ENCODE assay signal across 8 cellular contexts in the genomic region with DNA sequence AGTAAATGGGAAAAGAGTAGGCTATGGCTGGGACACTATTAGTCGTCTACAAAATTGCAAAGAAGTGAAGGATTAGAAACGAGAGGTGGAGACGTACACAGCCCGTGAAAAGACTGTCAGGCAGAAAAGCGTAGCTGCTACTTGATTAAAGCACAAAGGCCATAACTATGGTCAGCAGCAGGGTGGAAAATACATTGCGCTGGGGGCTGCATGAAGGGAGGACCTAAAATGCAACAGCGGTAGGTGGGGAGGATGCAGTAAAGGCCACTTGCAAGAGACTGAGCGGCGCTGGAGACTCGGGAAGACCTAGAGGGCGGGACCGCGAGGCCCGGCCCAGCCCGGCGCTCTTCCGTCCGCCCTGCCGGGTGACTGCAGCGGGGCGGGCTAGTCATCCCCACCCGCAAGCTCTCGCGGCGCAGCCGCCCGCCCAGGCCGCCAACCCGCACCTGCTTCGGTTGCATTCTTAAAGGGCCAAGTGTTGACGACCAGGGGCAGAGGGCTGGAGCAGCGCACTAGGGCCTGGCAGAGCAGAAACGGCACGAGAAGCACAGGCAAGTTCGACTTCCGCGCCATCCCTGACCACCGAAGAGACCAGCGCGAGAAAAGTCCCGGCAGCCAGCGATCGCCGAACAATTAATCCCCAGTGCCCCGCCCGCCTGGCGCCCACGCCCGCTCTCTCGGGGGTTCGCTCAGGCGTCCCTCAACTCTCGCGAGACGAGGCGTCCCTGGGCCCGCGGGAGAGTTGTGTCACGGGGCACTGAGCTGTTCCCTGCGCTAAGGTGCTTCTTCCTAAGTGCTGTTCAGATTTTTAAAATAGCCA. TPM values are rescaled to one million over a fixed set of nuclear protein-coding genes. Genes with fewer than 3 reads are reported as not detected.
A peak's percentile ranks its signal among the peaks of the same experiment; 100 is the strongest.
DNase-seq lines count a peak whose midpoint lies in the region; ATAC-seq and TF ChIP-seq lines count a peak whose summit lies in the region.

A gene (minus strand): TSS at position 635 of the 820 bp plus-strand sequence. CDS start 62 bp downstream, at position 573.

- peak; percentile 87 for ATAC-seq in GM21390 (IDR thresholded peaks at IDR 0.05; ENCODE audit: unreplicated experiment)

- peak within 1 kb of the TSS; percentile 78 for H3K4me3 Mint-ChIP-seq in Calu3 (ENCODE audit: low read depth, unreplicated experiment)

- peaks cover 13% of the 10 kb centered on the region; the same call in 1 of the 2 replicates for H3K79me2 ChIP-seq in OCI-LY7 (ENCODE audit: insufficient read depth, low read depth, low read length)

- H3K9me3 ChIP-seq in HUES48 (ENCODE audit: control insufficient read depth, insufficient read depth, low read length) (no peaks in the 10 kb centered on the region), OCI-LY7 (ENCODE audit: low read length) (no peaks in the 10 kb centered on the region), mononuclear cell (ENCODE audit: low read depth, low read length) (no peaks in the 10 kb centered on the region)

- H3K27me3 ChIP-seq in HUES48 (ENCODE audit: control insufficient read depth, insufficient read depth, low read length): no peaks in the 10 kb centered on the region
- H3K27me3 ChIP-seq in mononuclear cell (ENCODE audit: insufficient read depth, low read length): no peaks in the 10 kb centered on the region

- intact Hi-C loops in Calu3 (cut with micrococcal nuclease; ENCODE audit: unreplicated experiment) (loop anchor here (2.0 to 5.0 kb wide), 4 partner anchors 29 to 105 kb away; no protein-coding TSS in a partner anchor), OCI-LY7 (cut with micrococcal nuclease; ENCODE audit: unreplicated experiment) (loop anchor here (1.0 kb wide), 1 partner anchor 132 kb away; no protein-coding TSS in a partner anchor)

- H3K4me2 ChIP-seq in OCI-LY7 (ENCODE audit: low read length): peak within 1 kb of the TSS; percentile 84

- no peaks in the 10 kb centered on the region for H3K27me3 Mint-ChIP-seq in Calu3 (ENCODE audit: unreplicated experiment)

- CTCF ChIA-PET in Calu3 (lab: Charles Lee) (interaction anchor here (1.3 to 1.4 kb wide), 2 partner anchors 11 to 42 kb away, joined by 3 to 5 read pairs; no protein-coding TSS in a partner anchor), OCI-LY7 (lab: Charles Lee; ENCODE audit: unreplicated experiment) (interaction anchor here (0.8 kb wide), 1 partner anchor 152 kb away, joined by 3 read pairs; no protein-coding TSS in a partner anchor)

- peaks cover 23% of the 10 kb centered on the region for H3K36me3 Mint-ChIP-seq in Calu3 (ENCODE audit: insufficient read depth, unreplicated experiment)

- peak within 1 kb of the TSS; percentile 98 for H2AFZ ChIP-seq in OCI-LY7 (ENCODE audit: low read length)

- no peaks in the 10 kb centered on the region for H3K4me1 Mint-ChIP-seq in Calu3 (ENCODE audit: low read depth, unreplicated experiment)

- no peaks in the 10 kb centered on the region for H3K9me3 Mint-ChIP-seq in Calu3 (ENCODE audit: low read depth, unreplicated experiment)

- H3K27ac Mint-ChIP-seq in Calu3 (ENCODE audit: unreplicated experiment): peak within 1 kb of the TSS; percentile 78

- H3K9ac ChIP-seq in HUES48 (ENCODE audit: low read depth, low read length): peak within 1 kb of the TSS; percentile 93

- POLR2A ChIA-PET in OCI-LY7 (lab: Charles Lee): interaction anchor here (0.5 to 2.9 kb wide), 14 partner anchors 8 to 1116 kb away, joined by 3 to 27 read pairs (median 4); a partner anchor contains a TSS

- H3K4me1 ChIP-seq in HUES48 (ENCODE audit: control insufficient read depth, insufficient read depth, low read length) (peaks cover 21% of the 10 kb centered on the region), OCI-LY7 (ENCODE audit: insufficient read depth, low read length, poor library complexity, severe bottlenecking) (peaks cover 17% of the 10 kb centered on the region), mononuclear cell (ENCODE audit: insufficient read depth, low read length) (peaks cover 15% of the 10 kb centered on the region)

- no peaks in the 10 kb centered on the region for H4K20me1 ChIP-seq in OCI-LY7 (ENCODE audit: insufficient read depth, low read length)

- no peaks in the 10 kb centered on the region for H3K9me2 ChIP-seq in OCI-LY7 (ENCODE audit: insufficient read depth, low read length)

- TF ChIP-seq CTCF in Calu3 (IDR thresholded peaks at IDR 0.05; ENCODE audit: unreplicated experiment) (no peak), OCI-LY7 (conservative IDR thresholded peaks at IDR 0.05; ENCODE audit: low read length) (no peak)

- DNase-seq in Calu3 (peak; percentile 91), OCI-LY7 (ENCODE audit: low spot score) (peak; percentile 97), activated T-cell treated with anti-CD3 and anti-CD28 coated beads for 24 hours (ENCODE audit: low read depth) (peak; percentile 96), epidermal melanocyte (ENCODE audit: insufficient read length, low spot score) (peak; percentile 82)
- peak; percentile 82 to 91 for DNase-seq in stimulated activated CD8-positive, alpha-beta memory T cell treated with anti-CD3 and anti-CD28 coated beads, Interleukin-4, amount 100 ng/mL, for 1 hour (ENCODE audit: low read depth in 2 of 2, low spot score in 1 of 2)

- H3K27ac ChIP-seq in HUES48 (ENCODE audit: low read depth, low read length) (peak within 1 kb of the TSS; percentile 88), OCI-LY7 (ENCODE audit: low read depth, low read length, poor library complexity, severe bottlenecking) (peak within 1 kb of the TSS; percentile 87)

- H3K36me3 ChIP-seq in HUES48 (ENCODE audit: control insufficient read depth, insufficient read depth, low read length): no peaks in the 10 kb centered on the region
- H3K36me3 ChIP-seq in OCI-LY7 (ENCODE audit: insufficient read depth, low read length): peaks cover 19% of the 10 kb centered on the region

- BruUV-seq in Calu3 (replicated peaks; lab: Mats Ljungman, UMichigan) (TSS peak; percentile 56), OCI-LY7 (replicated peaks; lab: Mats Ljungman, UMichigan) (no TSS peak)

- peak within 1 kb of the TSS; percentile 75 for H3K4me3 ChIP-seq in HUES48 (ENCODE audit: low read depth, low read length)
- H3K4me3 ChIP-seq in OCI-LY7 (ENCODE audit: low read depth, low read length, poor library complexity, severe bottlenecking): peak within 1 kb of the TSS; percentile 73
- peak within 1 kb of the TSS; percentile 61 for H3K4me3 ChIP-seq in mononuclear cell (ENCODE audit: low read length)

RNA-seq across cellular contexts. Expression of the gene that starts here (rescaled TPM):
- total RNA-seq in Calu3 (2022): 21.5 and 22.7 TPM in 2 replicates
- total RNA-seq in OCI-LY7 (2014; rRNA removed; shearing (Covaris generic)): 15.5 and 23.8 TPM in 2 replicates
- total RNA-seq in OCI-LY7 (2022): 22.2 and 23.2 TPM in 2 replicates
- total RNA-seq in mononuclear cell: 16.6 TPM

Comparison
In these comparisons a context has a peak if more than half of its experiments do, and no peak if none do; other contexts are left out.
1. Peak in every context shown above with its lines: DNase-seq, ATAC-seq, H3K4me3 ChIP-seq and H3K27ac ChIP-seq.